Comparison of ENCODE assay signal across 1 cellular context in genomic region chr9:136866898-136867421, GRCh38.
A peak's percentile ranks its signal among the peaks of the same experiment; 100 is the strongest.
TF ChIP-seq lines count a peak whose summit lies in the region.

No MANE protein-coding gene starts in this region.

TF ChIP-seq in HepG2, 621 proteins besides CTCF, POLR2A, EP300 and RAD21:
- TF ChIP-seq ZNF460 (CRISPR knock-in tag; IDR thresholded peaks at IDR 0.05; ENCODE audit: borderline replicate concordance) (peak; percentile 16; the same call in 1 of the 2 replicates), PRPF4 (IDR thresholded peaks at IDR 0.05; ENCODE audit: low read depth, low read length, poor library complexity, severe bottlenecking) (peak; percentile 24), ZBTB38 (CRISPR knock-in tag; IDR thresholded peaks at IDR 0.05) (peak; percentile 60; the same call in 1 of the 2 replicates), ZBTB33 (CRISPR knock-in tag; IDR thresholded peaks at IDR 0.05) (peak; percentile 43; the same call in 1 of the 2 replicates), ZMYM3 (CRISPR knock-in tag; IDR thresholded peaks at IDR 0.05) (peak; percentile 43; the same call in 1 of the 2 replicates)
